ENCODE assay signal across 17 cellular contexts in genomic region chr19:42175335-42175734, GRCh38. TPM values are rescaled to one million over a fixed set of nuclear protein-coding genes. Genes with fewer than 3 reads are reported as not detected.
DNase-seq lines count a peak whose midpoint lies in the region; ATAC-seq and TF ChIP-seq lines count a peak whose summit lies in the region.
"Had no signal": no experiment of that assay in that cellular context is flagged by ENCODE, and none has a peak within 500 bp of the region (broad histone marks: within the 10 kb centered on the region; RNA-seq: fewer than 3 reads in every experiment).

No MANE protein-coding gene starts in this region.

- H3K4me3 ChIP-seq in mesenchymal stem cell (ENCODE audit: insufficient read depth in 1 of 2, low read depth in 1 of 2, low read length in 2 of 2) (peak overlapping the region in 1 of 2 experiments; percentile 79), uterus (no peak overlapping the region)
- H3K4me3 ChIP-seq: SJSA1 had no signal

- no peak overlapping the region for H4K91ac ChIP-seq in mesenchymal stem cell (ENCODE audit: low read length)

- H3K27ac ChIP-seq in CD4-positive, alpha-beta T cell (ENCODE audit: low read depth, low read length) = no peak overlapping the region
- no peak overlapping the region for H3K27ac ChIP-seq in mesenchymal stem cell (ENCODE audit: low read length, poor library complexity, severe bottlenecking)
- H3K27ac ChIP-seq in uterus = no peak overlapping the region
- H3K27ac ChIP-seq: C4-2B, psoas muscle, SJSA1 had no signal

- H3K9me3 ChIP-seq in CD4-positive, alpha-beta T cell (ENCODE audit: control insufficient read depth, low read length) = no peaks in the 10 kb centered on the region
- no peaks in the 10 kb centered on the region for H3K9me3 ChIP-seq in ES-I3 (ENCODE audit: control insufficient read depth, insufficient read depth, low read length)
- no peaks in the 10 kb centered on the region for H3K9me3 ChIP-seq in mesenchymal stem cell (ENCODE audit: control insufficient read depth, low read length)
- no peaks in the 10 kb centered on the region for H3K9me3 ChIP-seq in uterus
- H3K9me3 ChIP-seq: psoas muscle, SJSA1 had no signal

- H2AK5ac ChIP-seq in mesenchymal stem cell (ENCODE audit: low read length, severe bottlenecking) = no peak overlapping the region

- no peak overlapping the region for H2AFZ ChIP-seq in mesenchymal stem cell (ENCODE audit: low read depth, low read length)

- H2BK15ac ChIP-seq in mesenchymal stem cell (ENCODE audit: low read depth, poor library complexity, severe bottlenecking) = no peak overlapping the region

- no peak for ATAC-seq in CD4-positive, alpha-beta T cell (ENCODE audit: poor library complexity)
- no peak for ATAC-seq in activated CD8-positive, alpha-beta T cell treated with anti-CD3 and anti-CD28 coated beads, Interleukin-2, amount 10 ng/mL, durations not matched to agents 7 days and 5 days
- ATAC-seq in GM18870 (IDR thresholded peaks at IDR 0.05; ENCODE audit: unreplicated experiment) = no peak
- ATAC-seq: GM12878, left colon, psoas muscle had no signal

- H3K36me3 Mint-ChIP-seq in CD4-positive, alpha-beta T cell (ENCODE audit: low read depth) = no peaks in the 10 kb centered on the region
- no peaks in the 10 kb centered on the region for H3K36me3 Mint-ChIP-seq in activated CD8-positive, alpha-beta T cell treated with anti-CD3 and anti-CD28 coated beads, Interleukin-2, amount 10 ng/mL, durations not matched to agents 7 days and 5 days (ENCODE audit: low read depth)

- peaks cover 36% of the 10 kb centered on the region for H3K27me3 ChIP-seq in CD4-positive, alpha-beta T cell (ENCODE audit: control insufficient read depth, insufficient read depth, low read length)
- H3K27me3 ChIP-seq in mesenchymal stem cell (ENCODE audit: control insufficient read depth in 1 of 2, insufficient read depth in 1 of 2, low read length in 2 of 2) (peaks cover 80 to 87% of the 10 kb centered on the region in 2 experiments), uterus (peaks cover 0 to 16% of the 10 kb centered on the region in 2 donors)

- H3K23ac ChIP-seq in mesenchymal stem cell (ENCODE audit: low read length in 2 of 2) = no peak overlapping the region

- no peak overlapping the region for H3K4me2 ChIP-seq in mesenchymal stem cell (ENCODE audit: low read length, poor library complexity, severe bottlenecking)

- TF ChIP-seq POLR2A in uterus (IDR thresholded peaks at IDR 0.05) = no peak

- POLR2A ChIA-PET in CD4-positive, alpha-beta T cell (lab: Charles Lee) = interaction anchor here (0.6 to 2.5 kb wide), 5 partner anchors 10 to 67 kb away, joined by 3 to 19 read pairs (median 4); partner anchors contain the start of gene GSK3A
- POLR2A ChIA-PET in activated CD8-positive, alpha-beta T cell treated with anti-CD3 and anti-CD28 coated beads, Interleukin-2, amount 10 ng/mL, durations not matched to agents 7 days and 5 days (lab: Charles Lee) = interaction anchor here (1.0 kb wide), 1 partner anchor 25 kb away, joined by 4 read pairs; no protein-coding TSS in a partner anchor

- no peak overlapping the region for H3K18ac ChIP-seq in mesenchymal stem cell (ENCODE audit: low read depth in 1 of 2, low read length in 2 of 2)

- TF ChIP-seq CTCF in CD4-positive, alpha-beta T cell (IDR thresholded peaks at IDR 0.05) = no peak
- TF ChIP-seq CTCF in uterus (IDR thresholded peaks at IDR 0.05) = no peak

- no peak overlapping the region for H2BK120ac ChIP-seq in mesenchymal stem cell (ENCODE audit: low read depth, low read length)

- WGBS in mesenchymal stem cell = 10% methylated on average over 2 of the region's 2 CpGs

- peak overlapping the region; percentile 45; the same call in 1 of the 2 replicates for H3K9ac ChIP-seq in ES-I3 (ENCODE audit: low read depth, low read length)
- H3K9ac ChIP-seq in mesenchymal stem cell (ENCODE audit: low read length) = peak overlapping the region; percentile 71

- H4K8ac ChIP-seq in mesenchymal stem cell (ENCODE audit: low read length) = no peak overlapping the region

- H3K27ac Mint-ChIP-seq in CD4-positive, alpha-beta T cell = no peak overlapping the region
- H3K27ac Mint-ChIP-seq in activated CD8-positive, alpha-beta T cell treated with anti-CD3 and anti-CD28 coated beads, Interleukin-2, amount 10 ng/mL, durations not matched to agents 7 days and 5 days = no peak overlapping the region

- CTCF ChIA-PET in CD4-positive, alpha-beta T cell (lab: Charles Lee) = interaction anchor here (0.6 to 2.7 kb wide), 4 partner anchors 19 to 69 kb away, joined by 3 to 9 read pairs (median 6); no protein-coding TSS in a partner anchor
- CTCF ChIA-PET in activated CD8-positive, alpha-beta T cell treated with anti-CD3 and anti-CD28 coated beads, Interleukin-2, amount 10 ng/mL, durations not matched to agents 7 days and 5 days (lab: Charles Lee) = interaction anchor here (0.7 to 2.9 kb wide), 14 partner anchors 8 to 225 kb away, joined by 3 to 30 read pairs (median 4); partner anchors contain the start of gene POU2F2

- H3K4me3 Mint-ChIP-seq in CD4-positive, alpha-beta T cell = peak overlapping the region; percentile 89
- H3K4me3 Mint-ChIP-seq in activated CD8-positive, alpha-beta T cell treated with anti-CD3 and anti-CD28 coated beads, Interleukin-2, amount 10 ng/mL, durations not matched to agents 7 days and 5 days = peak overlapping the region; percentile 78

- H3K4me1 ChIP-seq in ES-I3 (ENCODE audit: insufficient read depth, low read length) (peaks cover 4% of the 10 kb centered on the region; the same call in 1 of the 2 replicates), mesenchymal stem cell (ENCODE audit: control insufficient read depth, insufficient read depth, low read depth, low read length) (peaks cover 9% of the 10 kb centered on the region), uterus (no peaks in the 10 kb centered on the region)

- peaks cover 21% of the 10 kb centered on the region for H3K4me1 Mint-ChIP-seq in CD4-positive, alpha-beta T cell (ENCODE audit: low read depth)
- peaks cover 15% of the 10 kb centered on the region for H3K4me1 Mint-ChIP-seq in activated CD8-positive, alpha-beta T cell treated with anti-CD3 and anti-CD28 coated beads, Interleukin-2, amount 10 ng/mL, durations not matched to agents 7 days and 5 days (ENCODE audit: low read depth)

- H2BK12ac ChIP-seq in mesenchymal stem cell (ENCODE audit: low read length in 2 of 2) = no peak overlapping the region

- no peak overlapping the region for H3K4ac ChIP-seq in mesenchymal stem cell (ENCODE audit: low read depth in 1 of 2, low read length in 2 of 2)

- no peak overlapping the region for H3K14ac ChIP-seq in mesenchymal stem cell (ENCODE audit: low read length in 2 of 2)

- no peaks in the 10 kb centered on the region for H3K79me1 ChIP-seq in mesenchymal stem cell (replicated peaks; ENCODE audit: low read length, poor library complexity, severe bottlenecking)

- H3K36me3 ChIP-seq in ES-I3 (ENCODE audit: insufficient read depth, low read length) (no peaks in the 10 kb centered on the region), mesenchymal stem cell (ENCODE audit: control insufficient read depth in 1 of 2, insufficient read depth in 2 of 2, low read depth in 1 of 2, low read length in 2 of 2) (no peaks in the 10 kb centered on the region), uterus (no peaks in the 10 kb centered on the region)
- H3K36me3 ChIP-seq: SJSA1 had no signal

- H3K27me3 Mint-ChIP-seq in CD4-positive, alpha-beta T cell = peaks cover 35% of the 10 kb centered on the region
- H3K27me3 Mint-ChIP-seq in activated CD8-positive, alpha-beta T cell treated with anti-CD3 and anti-CD28 coated beads, Interleukin-2, amount 10 ng/mL, durations not matched to agents 7 days and 5 days (ENCODE audit: low read depth) = peaks cover 29% of the 10 kb centered on the region

- H2BK5ac ChIP-seq in mesenchymal stem cell (ENCODE audit: low read depth, low read length, poor library complexity, severe bottlenecking) = no peak overlapping the region

- H3K9me3 Mint-ChIP-seq in CD4-positive, alpha-beta T cell = no peaks in the 10 kb centered on the region
- H3K9me3 Mint-ChIP-seq in activated CD8-positive, alpha-beta T cell treated with anti-CD3 and anti-CD28 coated beads, Interleukin-2, amount 10 ng/mL, durations not matched to agents 7 days and 5 days (ENCODE audit: insufficient read depth) = no peaks in the 10 kb centered on the region

- no peak for DNase-seq in CD4-positive, alpha-beta T cell
- no peak for DNase-seq in activated CD8-positive, alpha-beta T cell treated with anti-CD3 and anti-CD28 coated beads, Interleukin-2, amount 10 ng/mL, durations not matched to agents 7 days and 5 days
- DNase-seq in mesenchymal stem cell (no peak), inferior parietal cortex (ENCODE audit: extremely low spot score) (no peak), uterus (no peak), NCI-H2227 treated with DMSO at 0.1 percent for 48 hours (lab: John Stamatoyannopoulos, UW) (no peak)
- DNase-seq: EL, KG1, left colon, NCI-H1105 treated with DMSO at 0.1 percent for 48 hours, NCI-H345, psoas muscle had no signal

- intact Hi-C loops in CD4-positive, alpha-beta T cell (cut with DNase I, micrococcal nuclease) = loop anchor here (5.0 kb wide), 1 partner anchor 42 kb away; the partner anchor contains the start of gene DEDD2 (in 2 of the 2)
- intact Hi-C loops in uterus (cut with DNase I; ENCODE audit: low total_unique reads) = no loop called here

RNA-seq across cellular contexts. Expression of gene DEDD2, which starts 42.1 kb away (rescaled TPM):
- total RNA-seq in CD4-positive, alpha-beta T cell = 100 to 1,000 TPM in 1 of 2 experiments, 10 to 100 TPM in 1; 96.5 to 103 TPM
- total RNA-seq in activated CD8-positive, alpha-beta T cell treated with anti-CD3 and anti-CD28 coated beads, Interleukin-2, amount 10 ng/mL, durations not matched to agents 7 days and 5 days = 10 to 100 TPM; 31.8 to 36.0 TPM
- 17.2 TPM for polyA plus RNA-seq in mesenchymal stem cell (2013, experiment 1 of 2)
- 17.0 TPM for polyA plus RNA-seq in mesenchymal stem cell (2013, experiment 2 of 2)
- 100 to 1,000 TPM in 1 of 4 donors, 10 to 100 TPM in 2, 1 to 10 TPM in 1; 8.2 to 127 (median 23.0) TPM for total RNA-seq in uterus

RNA-seq across cellular contexts. Expression of gene POU2F2, which starts 43.1 kb away (rescaled TPM):
- 10 to 100 TPM; 18.6 to 19.9 TPM for total RNA-seq in CD4-positive, alpha-beta T cell
- 10 to 100 TPM; 15.7 to 16.3 TPM for total RNA-seq in activated CD8-positive, alpha-beta T cell treated with anti-CD3 and anti-CD28 coated beads, Interleukin-2, amount 10 ng/mL, durations not matched to agents 7 days and 5 days
- 10.3 TPM for polyA plus RNA-seq in mesenchymal stem cell (2013, experiment 1 of 2)
- polyA plus RNA-seq in mesenchymal stem cell (2013, experiment 2 of 2) = 9.3 TPM
- 1 to 10 TPM in 1 of 4 donors, under 1 TPM in 2, not detected in 1; 0.55 to 3.2 (median 0.77) TPM for total RNA-seq in uterus

RNA-seq across cellular contexts. Expression of gene ZNF526, which starts 44.8 kb away (rescaled TPM):
- 1 to 10 TPM; 5.0 to 6.2 TPM for total RNA-seq in CD4-positive, alpha-beta T cell
- 10 to 100 TPM; 19.5 to 21.5 TPM for total RNA-seq in activated CD8-positive, alpha-beta T cell treated with anti-CD3 and anti-CD28 coated beads, Interleukin-2, amount 10 ng/mL, durations not matched to agents 7 days and 5 days
- polyA plus RNA-seq in mesenchymal stem cell (2013, experiment 1 of 2) = 6.4 TPM
- polyA plus RNA-seq in mesenchymal stem cell (2013, experiment 2 of 2) = 6.4 TPM
- total RNA-seq in uterus = 10 to 100 TPM in 2 of 4 donors, 1 to 10 TPM in 2; 1.0 to 20.6 (median 8.4) TPM
